Comparison of ENCODE assay signal across 12 cellular contexts in genomic region chr15:67680645-67681044, GRCh38.
A peak's percentile ranks its signal among the peaks of the same experiment; 100 is the strongest.
DNase-seq lines count a peak whose midpoint lies in the region; ATAC-seq and TF ChIP-seq lines count a peak whose summit lies in the region.
"Had no signal": no experiment of that assay in that cellular context is flagged by ENCODE, and none has a peak within 500 bp of the region (broad histone marks: within the 10 kb centered on the region; RNA-seq: fewer than 3 reads in every experiment).

No MANE protein-coding gene starts in this region.

- TF ChIP-seq CTCF in NB4 (IDR thresholded peaks at IDR 0.05; ENCODE audit: low read depth, low read length), result no peak

- TF ChIP-seq POLR2A in NB4 (IDR thresholded peaks at IDR 0.05; ENCODE audit: extremely low read depth, insufficient read length), result no peak

- ATAC-seq in GM21528 (IDR thresholded peaks at IDR 0.05; ENCODE audit: low FRiP score, unreplicated experiment) (no peak), HG02763 (IDR thresholded peaks at IDR 0.05; ENCODE audit: unreplicated experiment) (no peak)
- ATAC-seq: psoas muscle had no signal

- no peak overlapping the region for H3K4me3 ChIP-seq in NB4 (ENCODE audit: low read depth, low read length)
- H3K4me3 ChIP-seq: psoas muscle had no signal

- DNase-seq in NOMO-1 (lab: John Stamatoyannopoulos, UW; ENCODE audit: unreplicated experiment in 2 of 2) (peak; percentile 5 to 20), NOMO-1 treated with dmso at 0.1 percent for 144 hours (lab: John Stamatoyannopoulos, UW; ENCODE audit: unreplicated experiment) (no peak), NB4 (ENCODE audit: low read depth) (peak; percentile 37), SK-N-DZ (ENCODE audit: low spot score) (peak; percentile 65), iris pigment epithelial cell (ENCODE audit: low read depth) (peak; percentile 51), AG08395 (ENCODE audit: low spot score) (no peak)
- DNase-seq: activated CD4-positive, alpha-beta T cell treated with anti-CD3 and anti-CD28 coated beads, Interleukin-2, amount 50 U/mL, for 1 hour; activated naive CD4-positive, alpha-beta T cell; psoas muscle; stimulated activated CD4-positive, alpha-beta T cell treated with anti-CD3 and anti-CD28 coated beads, Interleukin-2, amount 100 ng/mL, for 24 hours had no signal

Comparison
In these comparisons a context has a peak if more than half of its experiments do, and no peak if none do; other contexts are left out.
1. DNase-seq: peak in NOMO-1 (2 of 2), NB4 (single experiment), SK-N-DZ (single experiment) and iris pigment epithelial cell (single experiment); none in NOMO-1 treated with dmso at 0.1 percent for 144 hours (single experiment) and AG08395 (single experiment).